Comparison of ENCODE assay signal across 21 cellular contexts in genomic region chr14:93004699-93005082, GRCh38.
DNase-seq lines count a peak whose midpoint lies in the region; ATAC-seq and TF ChIP-seq lines count a peak whose summit lies in the region.
"Had no signal": no experiment of that assay in that cellular context is flagged by ENCODE, and none has a peak within 500 bp of the region (broad histone marks: within the 10 kb centered on the region; RNA-seq: fewer than 3 reads in every experiment).

No MANE protein-coding gene starts in this region.

- peaks cover 22% of the 10 kb centered on the region for H3K4me1 Mint-ChIP-seq in WTC11
- H3K4me1 Mint-ChIP-seq in glutamatergic neuron (ENCODE audit: low read depth, unreplicated experiment), result peaks cover 44% of the 10 kb centered on the region

- H3K4me1 ChIP-seq in sigmoid colon, result peaks cover 4 to 73% (median 60%) of the 10 kb centered on the region in 4 donors

- H3K27me3 ChIP-seq in sigmoid colon, result no peaks in the 10 kb centered on the region

- no peaks in the 10 kb centered on the region for H3K9me3 ChIP-seq in sigmoid colon

- TF ChIP-seq POLR2A in sigmoid colon (IDR thresholded peaks at IDR 0.05), result no peak

- POLR2A ChIA-PET in WTC11 (lab: Charles Lee), result no interaction called here

- TF ChIP-seq EP300 in sigmoid colon (IDR thresholded peaks at IDR 0.05), result no peak

- no peak overlapping the region for H3K4me3 ChIP-seq in sigmoid colon

- TF ChIP-seq CTCF in C4-2B (conservative IDR thresholded peaks at IDR 0.05) (no peak), WTC11 (IDR thresholded peaks at IDR 0.05) (no peak), glutamatergic neuron (IDR thresholded peaks at IDR 0.05; ENCODE audit: partially characterized antibody, unreplicated experiment) (no peak), sigmoid colon (IDR thresholded peaks at IDR 0.05) (no peak)

- H3K27me3 Mint-ChIP-seq in WTC11 (ENCODE audit: low read depth) (no peaks in the 10 kb centered on the region), glutamatergic neuron (ENCODE audit: unreplicated experiment) (peaks cover 24% of the 10 kb centered on the region)
- H3K27me3 Mint-ChIP-seq: natural killer cell treated with Interleukin-12 subunit alpha and Interleukin-12 subunit beta and Interleukin-15 and Interleukin-18, amount 100 ng/mL, for 72 hours; stimulated activated naive B cell treated with anti-CD40 and anti-IgM and Interleukin-4, amounts not matched to agents 10 μg/mL and 1 μg/mL and 100 μg/mL, for 72 hours had no signal

- H3K9me3 Mint-ChIP-seq in WTC11, result no peaks in the 10 kb centered on the region
- H3K9me3 Mint-ChIP-seq in glutamatergic neuron (ENCODE audit: unreplicated experiment), result peaks cover 18% of the 10 kb centered on the region
- H3K9me3 Mint-ChIP-seq: mesothelial cell of epicardium; natural killer cell treated with Interleukin-12 subunit alpha and Interleukin-12 subunit beta and Interleukin-15 and Interleukin-18, amount 100 ng/mL, for 72 hours; stimulated activated naive B cell treated with anti-CD40 and anti-IgM and Interleukin-4, amounts not matched to agents 10 μg/mL and 1 μg/mL and 100 μg/mL, for 72 hours had no signal

- intact Hi-C loops in sigmoid colon (cut with DNase I), result no loop called here

- 90 to 96% methylated on average over 7 of the region's 7 CpGs for WGBS in sigmoid colon, 2 donors

- H3K4me3 Mint-ChIP-seq in WTC11, result no peak overlapping the region
- peak overlapping the region; percentile 6 for H3K4me3 Mint-ChIP-seq in glutamatergic neuron (ENCODE audit: unreplicated experiment)
- H3K4me3 Mint-ChIP-seq: mesothelial cell of epicardium; natural killer cell treated with Interleukin-12 subunit alpha and Interleukin-12 subunit beta and Interleukin-15 and Interleukin-18, amount 100 ng/mL, for 72 hours; stimulated activated naive B cell treated with anti-CD40 and anti-IgM and Interleukin-4, amounts not matched to agents 10 μg/mL and 1 μg/mL and 100 μg/mL, for 72 hours had no signal

- CTCF ChIA-PET in WTC11 (lab: Charles Lee), result interaction anchor here (1.0 to 1.2 kb wide), 3 partner anchors 9 to 53 kb away, joined by 3 to 4 read pairs (median 3); no protein-coding TSS in a partner anchor

- ATAC-seq in WTC11 (no peak), GM21825 (IDR thresholded peaks at IDR 0.05; ENCODE audit: unreplicated experiment) (no peak)
- ATAC-seq: stimulated activated naive B cell treated with anti-CD40 and anti-IgM and Interleukin-4, amounts not matched to agents 10 μg/mL and 1 μg/mL and 100 μg/mL, for 72 hours had no signal

- H3K36me3 ChIP-seq in sigmoid colon, result no peaks in the 10 kb centered on the region

- H3K27ac Mint-ChIP-seq in WTC11 (peak overlapping the region; percentile 64), glutamatergic neuron (ENCODE audit: unreplicated experiment) (peak overlapping the region; percentile 44)
- H3K27ac Mint-ChIP-seq: natural killer cell treated with Interleukin-12 subunit alpha and Interleukin-12 subunit beta and Interleukin-15 and Interleukin-18, amount 100 ng/mL, for 72 hours; stimulated activated naive B cell treated with anti-CD40 and anti-IgM and Interleukin-4, amounts not matched to agents 10 μg/mL and 1 μg/mL and 100 μg/mL, for 72 hours had no signal

- DNase-seq in WTC11 (ENCODE audit: low spot score), result no peak
- no peak for DNase-seq in glutamatergic neuron
- no peak for DNase-seq in sigmoid colon
- no peak for DNase-seq in activated effector memory CD4-positive, alpha-beta T cell treated with Interleukin-2 at 50 U/mL for 16 hours
- DNase-seq in foreskin melanocyte, result no peak
- DNase-seq: activated naive CD4-positive, alpha-beta T cell treated with anti-CD3 and anti-CD28 coated beads, Interleukin-2, amount 50 U/mL, for 16 hours; activated T-cell treated with anti-CD3 and anti-CD28 coated beads, Interleukin-2, amount 50 U/mL, for 48 hours; DMS153; H7; NCI-H1105; NCI-H226; NCI-H82; small intestine; stimulated activated CD4-positive, alpha-beta T cell treated with anti-CD3 and anti-CD28 coated beads, Interleukin-2, amount 100 ng/mL, for 24 hours; stimulated activated naive B cell treated with anti-CD40 and anti-IgM and Interleukin-4, amounts not matched to agents 10 μg/mL and 1 μg/mL and 100 μg/mL, for 72 hours; SW 1271; trophoblast cell had no signal

- H3K36me3 Mint-ChIP-seq in WTC11 (no peaks in the 10 kb centered on the region), glutamatergic neuron (ENCODE audit: unreplicated experiment) (no peaks in the 10 kb centered on the region)
- H3K36me3 Mint-ChIP-seq: mesothelial cell of epicardium; natural killer cell treated with Interleukin-12 subunit alpha and Interleukin-12 subunit beta and Interleukin-15 and Interleukin-18, amount 100 ng/mL, for 72 hours had no signal

- H3K27ac ChIP-seq in C4-2B, result peak overlapping the region; percentile 83
- peak overlapping the region; percentile 72 to 78 (median 73) for H3K27ac ChIP-seq in sigmoid colon

TF ChIP-seq in WTC11, 78 proteins besides CTCF, POLR2A, EP300 and RAD21 (continues in another document):
- TF ChIP-seq, protein P1, sequence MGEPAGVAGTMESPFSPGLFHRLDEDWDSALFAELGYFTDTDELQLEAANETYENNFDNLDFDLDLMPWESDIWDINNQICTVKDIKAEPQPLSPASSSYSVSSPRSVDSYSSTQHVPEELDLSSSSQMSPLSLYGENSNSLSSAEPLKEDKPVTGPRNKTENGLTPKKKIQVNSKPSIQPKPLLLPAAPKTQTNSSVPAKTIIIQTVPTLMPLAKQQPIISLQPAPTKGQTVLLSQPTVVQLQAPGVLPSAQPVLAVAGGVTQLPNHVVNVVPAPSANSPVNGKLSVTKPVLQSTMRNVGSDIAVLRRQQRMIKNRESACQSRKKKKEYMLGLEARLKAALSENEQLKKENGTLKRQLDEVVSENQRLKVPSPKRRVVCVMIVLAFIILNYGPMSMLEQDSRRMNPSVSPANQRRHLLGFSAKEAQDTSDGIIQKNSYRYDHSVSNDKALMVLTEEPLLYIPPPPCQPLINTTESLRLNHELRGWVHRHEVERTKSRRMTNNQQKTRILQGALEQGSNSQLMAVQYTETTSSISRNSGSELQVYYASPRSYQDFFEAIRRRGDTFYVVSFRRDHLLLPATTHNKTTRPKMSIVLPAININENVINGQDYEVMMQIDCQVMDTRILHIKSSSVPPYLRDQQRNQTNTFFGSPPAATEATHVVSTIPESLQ (CRISPR knock-in tag; IDR thresholded peaks at IDR 0.05), result no peak
- TF ChIP-seq, protein P2, sequence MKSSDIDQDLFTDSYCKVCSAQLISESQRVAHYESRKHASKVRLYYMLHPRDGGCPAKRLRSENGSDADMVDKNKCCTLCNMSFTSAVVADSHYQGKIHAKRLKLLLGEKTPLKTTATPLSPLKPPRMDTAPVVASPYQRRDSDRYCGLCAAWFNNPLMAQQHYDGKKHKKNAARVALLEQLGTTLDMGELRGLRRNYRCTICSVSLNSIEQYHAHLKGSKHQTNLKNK (CRISPR knock-in tag; IDR thresholded peaks at IDR 0.05), result no peak
- TF ChIP-seq ESRRA (CRISPR knock-in tag; IDR thresholded peaks at IDR 0.05; ENCODE audit: borderline replicate concordance) (no peak), OVOL2 (CRISPR knock-in tag; IDR thresholded peaks at IDR 0.05; ENCODE audit: borderline replicate concordance) (no peak), MYBL2 (CRISPR knock-in tag; IDR thresholded peaks at IDR 0.05) (no peak), NFATC4 (CRISPR knock-in tag; IDR thresholded peaks at IDR 0.05) (no peak), ZNF263 (CRISPR knock-in tag; IDR thresholded peaks at IDR 0.05; ENCODE audit: low read depth) (no peak), CREM (CRISPR knock-in tag; IDR thresholded peaks at IDR 0.05) (no peak), ZBTB43 (CRISPR knock-in tag; IDR thresholded peaks at IDR 0.05) (no peak), TEAD1 (CRISPR knock-in tag; IDR thresholded peaks at IDR 0.05) (no peak), NR3C1 (CRISPR knock-in tag; conservative IDR thresholded peaks at IDR 0.05; ENCODE audit: low read depth) (no peak)
- TF ChIP-seq, protein P3, sequence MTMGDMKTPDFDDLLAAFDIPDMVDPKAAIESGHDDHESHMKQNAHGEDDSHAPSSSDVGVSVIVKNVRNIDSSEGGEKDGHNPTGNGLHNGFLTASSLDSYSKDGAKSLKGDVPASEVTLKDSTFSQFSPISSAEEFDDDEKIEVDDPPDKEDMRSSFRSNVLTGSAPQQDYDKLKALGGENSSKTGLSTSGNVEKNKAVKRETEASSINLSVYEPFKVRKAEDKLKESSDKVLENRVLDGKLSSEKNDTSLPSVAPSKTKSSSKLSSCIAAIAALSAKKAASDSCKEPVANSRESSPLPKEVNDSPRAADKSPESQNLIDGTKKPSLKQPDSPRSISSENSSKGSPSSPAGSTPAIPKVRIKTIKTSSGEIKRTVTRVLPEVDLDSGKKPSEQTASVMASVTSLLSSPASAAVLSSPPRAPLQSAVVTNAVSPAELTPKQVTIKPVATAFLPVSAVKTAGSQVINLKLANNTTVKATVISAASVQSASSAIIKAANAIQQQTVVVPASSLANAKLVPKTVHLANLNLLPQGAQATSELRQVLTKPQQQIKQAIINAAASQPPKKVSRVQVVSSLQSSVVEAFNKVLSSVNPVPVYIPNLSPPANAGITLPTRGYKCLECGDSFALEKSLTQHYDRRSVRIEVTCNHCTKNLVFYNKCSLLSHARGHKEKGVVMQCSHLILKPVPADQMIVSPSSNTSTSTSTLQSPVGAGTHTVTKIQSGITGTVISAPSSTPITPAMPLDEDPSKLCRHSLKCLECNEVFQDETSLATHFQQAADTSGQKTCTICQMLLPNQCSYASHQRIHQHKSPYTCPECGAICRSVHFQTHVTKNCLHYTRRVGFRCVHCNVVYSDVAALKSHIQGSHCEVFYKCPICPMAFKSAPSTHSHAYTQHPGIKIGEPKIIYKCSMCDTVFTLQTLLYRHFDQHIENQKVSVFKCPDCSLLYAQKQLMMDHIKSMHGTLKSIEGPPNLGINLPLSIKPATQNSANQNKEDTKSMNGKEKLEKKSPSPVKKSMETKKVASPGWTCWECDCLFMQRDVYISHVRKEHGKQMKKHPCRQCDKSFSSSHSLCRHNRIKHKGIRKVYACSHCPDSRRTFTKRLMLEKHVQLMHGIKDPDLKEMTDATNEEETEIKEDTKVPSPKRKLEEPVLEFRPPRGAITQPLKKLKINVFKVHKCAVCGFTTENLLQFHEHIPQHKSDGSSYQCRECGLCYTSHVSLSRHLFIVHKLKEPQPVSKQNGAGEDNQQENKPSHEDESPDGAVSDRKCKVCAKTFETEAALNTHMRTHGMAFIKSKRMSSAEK (CRISPR knock-in tag; IDR thresholded peaks at IDR 0.05; ENCODE audit: borderline replicate concordance), result no peak
